In the genomic region with DNA sequence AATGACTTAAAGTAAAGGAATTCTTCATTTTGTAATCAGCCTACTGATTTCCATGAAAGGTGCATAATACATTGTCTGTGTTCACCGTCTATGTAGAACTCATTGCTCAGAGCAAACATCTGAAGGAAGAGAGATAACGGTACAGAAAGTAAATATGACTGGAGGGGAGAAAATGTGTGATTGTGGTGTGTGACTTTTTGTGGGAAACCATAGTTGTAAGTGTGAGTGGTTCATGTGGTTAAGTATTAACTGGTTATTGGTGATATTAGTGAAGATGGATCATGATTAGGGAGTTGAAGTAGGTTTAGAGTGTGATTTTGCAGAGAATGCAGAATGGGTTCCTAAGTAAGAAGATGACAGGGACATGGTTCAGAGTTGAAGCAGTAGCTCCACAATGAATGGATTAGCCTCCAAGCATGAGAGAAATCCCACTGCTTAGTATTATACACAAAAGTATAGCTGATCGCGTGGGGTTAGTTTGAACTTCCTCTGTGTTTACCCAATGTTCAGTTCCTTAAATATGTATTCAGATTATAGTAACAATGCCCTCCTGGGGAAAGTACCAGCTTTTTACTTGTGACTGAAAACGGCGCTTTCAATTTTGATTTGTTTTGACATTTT, we compare ENCODE assay signal across 1 cellular context.
TF ChIP-seq lines count a peak whose summit lies in the region.

No MANE protein-coding gene starts in this region.

TF ChIP-seq in HepG2, 621 proteins besides CTCF, POLR2A, EP300 and RAD21 (continued from another document):
- TF ChIP-seq, protein P1, sequence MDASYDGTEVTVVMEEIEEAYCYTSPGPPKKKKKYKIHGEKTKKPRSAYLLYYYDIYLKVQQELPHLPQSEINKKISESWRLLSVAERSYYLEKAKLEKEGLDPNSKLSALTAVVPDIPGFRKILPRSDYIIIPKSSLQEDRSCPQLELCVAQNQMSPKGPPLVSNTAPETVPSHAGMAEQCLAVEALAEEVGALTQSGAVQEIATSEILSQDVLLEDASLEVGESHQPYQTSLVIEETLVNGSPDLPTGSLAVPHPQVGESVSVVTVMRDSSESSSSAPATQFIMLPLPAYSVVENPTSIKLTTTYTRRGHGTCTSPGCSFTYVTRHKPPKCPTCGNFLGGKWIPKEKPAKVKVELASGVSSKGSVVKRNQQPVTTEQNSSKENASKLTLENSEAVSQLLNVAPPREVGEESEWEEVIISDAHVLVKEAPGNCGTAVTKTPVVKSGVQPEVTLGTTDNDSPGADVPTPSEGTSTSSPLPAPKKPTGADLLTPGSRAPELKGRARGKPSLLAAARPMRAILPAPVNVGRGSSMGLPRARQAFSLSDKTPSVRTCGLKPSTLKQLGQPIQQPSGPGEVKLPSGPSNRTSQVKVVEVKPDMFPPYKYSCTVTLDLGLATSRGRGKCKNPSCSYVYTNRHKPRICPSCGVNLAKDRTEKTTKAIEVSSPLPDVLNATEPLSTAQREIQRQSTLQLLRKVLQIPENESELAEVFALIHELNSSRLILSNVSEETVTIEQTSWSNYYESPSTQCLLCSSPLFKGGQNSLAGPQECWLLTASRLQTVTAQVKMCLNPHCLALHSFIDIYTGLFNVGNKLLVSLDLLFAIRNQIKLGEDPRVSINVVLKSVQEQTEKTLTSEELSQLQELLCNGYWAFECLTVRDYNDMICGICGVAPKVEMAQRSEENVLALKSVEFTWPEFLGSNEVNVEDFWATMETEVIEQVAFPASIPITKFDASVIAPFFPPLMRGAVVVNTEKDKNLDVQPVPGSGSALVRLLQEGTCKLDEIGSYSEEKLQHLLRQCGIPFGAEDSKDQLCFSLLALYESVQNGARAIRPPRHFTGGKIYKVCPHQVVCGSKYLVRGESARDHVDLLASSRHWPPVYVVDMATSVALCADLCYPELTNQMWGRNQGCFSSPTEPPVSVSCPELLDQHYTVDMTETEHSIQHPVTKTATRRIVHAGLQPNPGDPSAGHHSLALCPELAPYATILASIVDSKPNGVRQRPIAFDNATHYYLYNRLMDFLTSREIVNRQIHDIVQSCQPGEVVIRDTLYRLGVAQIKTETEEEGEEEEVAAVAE (CRISPR knock-in tag; IDR thresholded peaks at IDR 0.05; ENCODE audit: borderline replicate concordance) = no peak
- TF ChIP-seq SALL1 (CRISPR knock-in tag; IDR thresholded peaks at IDR 0.05) (peak; percentile 81; the same call in 1 of the 2 replicates), ERF (CRISPR knock-in tag; IDR thresholded peaks at IDR 0.05) (0 out of 2 replicates have a peak, but pooled peaks have one; percentile 28), MED8 (CRISPR knock-in tag; IDR thresholded peaks at IDR 0.05; ENCODE audit: insufficient replicate concordance) (peak; percentile 68), TCF12 (IDR thresholded peaks at IDR 0.05) (no peak), TCF12 (CRISPR knock-in tag; IDR thresholded peaks at IDR 0.05) (0 out of 2 replicates have a peak, but pooled peaks have one; percentile 48), ZNF737 (CRISPR knock-in tag; IDR thresholded peaks at IDR 0.05; ENCODE audit: borderline replicate concordance) (no peak), TFDP1 (CRISPR knock-in tag; IDR thresholded peaks at IDR 0.05; ENCODE audit: borderline replicate concordance) (peak; percentile 38; the same call in 1 of the 2 replicates), ZNF747 (CRISPR knock-in tag; IDR thresholded peaks at IDR 0.05; ENCODE audit: borderline replicate concordance) (no peak), ZNF609 (CRISPR knock-in tag; IDR thresholded peaks at IDR 0.05; ENCODE audit: borderline replicate concordance) (peak; percentile 89), SOX5 (CRISPR knock-in tag; IDR thresholded peaks at IDR 0.05; ENCODE audit: borderline replicate concordance) (peak; percentile 96), GPBP1L1 (CRISPR knock-in tag; IDR thresholded peaks at IDR 0.05) (no peak), ZSCAN29 (CRISPR knock-in tag; conservative IDR thresholded peaks at IDR 0.05) (peak; percentile 66; the same call in 1 of the 2 replicates), ZSCAN9 (CRISPR knock-in tag; IDR thresholded peaks at IDR 0.05; ENCODE audit: borderline replicate concordance) (peak; percentile 83), ZNF333 (CRISPR knock-in tag; IDR thresholded peaks at IDR 0.05; ENCODE audit: borderline replicate concordance) (no peak), ELF1 (CRISPR knock-in tag; IDR thresholded peaks at IDR 0.05) (no peak), DPF2 (CRISPR knock-in tag; IDR thresholded peaks at IDR 0.05; ENCODE audit: borderline replicate concordance, low read depth) (peak; percentile 89), HNRNPH1 (optimal IDR thresholded peaks at IDR 0.05; ENCODE audit: low read depth, low read length) (no peak), HMGA1 (CRISPR knock-in tag; conservative IDR thresholded peaks at IDR 0.05) (no peak)
